Comparison of ENCODE assay signal across 1 cellular context in the genomic region with DNA sequence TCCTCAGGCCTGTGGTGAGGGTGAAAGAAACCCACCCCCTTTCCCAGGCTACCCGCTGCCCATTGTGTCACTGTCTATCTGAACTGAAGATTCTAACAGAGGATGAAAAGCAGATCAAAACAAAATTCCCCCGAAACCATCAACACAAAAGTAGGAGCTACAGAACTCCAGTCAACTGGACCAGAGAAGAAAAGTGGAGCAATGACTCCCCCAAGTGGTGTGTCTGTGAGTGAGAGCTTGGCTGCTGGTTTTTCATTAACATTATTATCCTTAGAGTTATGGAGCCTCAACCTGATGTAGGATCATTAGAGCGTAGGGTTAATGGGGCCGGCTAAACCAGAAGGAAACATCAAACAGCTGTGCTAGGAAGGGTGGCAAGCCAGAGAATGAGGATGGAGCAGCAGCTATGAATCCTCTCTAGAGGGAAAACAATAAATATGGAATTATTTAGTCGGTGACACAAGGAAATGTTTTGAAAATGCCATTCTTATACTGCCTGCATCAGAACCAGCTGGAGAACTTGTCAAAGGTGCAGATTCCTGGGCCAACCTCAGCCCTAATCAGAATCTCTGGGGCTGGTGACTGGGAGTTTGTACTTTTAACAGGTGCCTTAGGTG.
TF ChIP-seq lines count a peak whose summit lies in the region.

No MANE protein-coding gene starts in this region.

TF ChIP-seq in HepG2, 621 proteins besides CTCF, POLR2A, EP300 and RAD21 (continued from another document):
- TF ChIP-seq CBX2 (IDR thresholded peaks at IDR 0.05; ENCODE audit: low read depth, low read length): no peak
- no peak for TF ChIP-seq CBX2 (CRISPR knock-in tag; IDR thresholded peaks at IDR 0.05; ENCODE audit: low read depth)
- no peak for TF ChIP-seq SRSF4 (IDR thresholded peaks at IDR 0.05; ENCODE audit: low read depth, low read length, poor library complexity, severe bottlenecking)
- TF ChIP-seq ZNF607 (CRISPR knock-in tag; IDR thresholded peaks at IDR 0.05; ENCODE audit: borderline replicate concordance): no peak
- TF ChIP-seq, protein P1, sequence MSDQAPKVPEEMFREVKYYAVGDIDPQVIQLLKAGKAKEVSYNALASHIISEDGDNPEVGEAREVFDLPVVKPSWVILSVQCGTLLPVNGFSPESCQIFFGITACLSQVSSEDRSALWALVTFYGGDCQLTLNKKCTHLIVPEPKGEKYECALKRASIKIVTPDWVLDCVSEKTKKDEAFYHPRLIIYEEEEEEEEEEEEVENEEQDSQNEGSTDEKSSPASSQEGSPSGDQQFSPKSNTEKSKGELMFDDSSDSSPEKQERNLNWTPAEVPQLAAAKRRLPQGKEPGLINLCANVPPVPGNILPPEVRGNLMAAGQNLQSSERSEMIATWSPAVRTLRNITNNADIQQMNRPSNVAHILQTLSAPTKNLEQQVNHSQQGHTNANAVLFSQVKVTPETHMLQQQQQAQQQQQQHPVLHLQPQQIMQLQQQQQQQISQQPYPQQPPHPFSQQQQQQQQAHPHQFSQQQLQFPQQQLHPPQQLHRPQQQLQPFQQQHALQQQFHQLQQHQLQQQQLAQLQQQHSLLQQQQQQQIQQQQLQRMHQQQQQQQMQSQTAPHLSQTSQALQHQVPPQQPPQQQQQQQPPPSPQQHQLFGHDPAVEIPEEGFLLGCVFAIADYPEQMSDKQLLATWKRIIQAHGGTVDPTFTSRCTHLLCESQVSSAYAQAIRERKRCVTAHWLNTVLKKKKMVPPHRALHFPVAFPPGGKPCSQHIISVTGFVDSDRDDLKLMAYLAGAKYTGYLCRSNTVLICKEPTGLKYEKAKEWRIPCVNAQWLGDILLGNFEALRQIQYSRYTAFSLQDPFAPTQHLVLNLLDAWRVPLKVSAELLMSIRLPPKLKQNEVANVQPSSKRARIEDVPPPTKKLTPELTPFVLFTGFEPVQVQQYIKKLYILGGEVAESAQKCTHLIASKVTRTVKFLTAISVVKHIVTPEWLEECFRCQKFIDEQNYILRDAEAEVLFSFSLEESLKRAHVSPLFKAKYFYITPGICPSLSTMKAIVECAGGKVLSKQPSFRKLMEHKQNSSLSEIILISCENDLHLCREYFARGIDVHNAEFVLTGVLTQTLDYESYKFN (CRISPR knock-in tag; conservative IDR thresholded peaks at IDR 0.05): no peak
- TF ChIP-seq GZF1 (CRISPR knock-in tag; IDR thresholded peaks at IDR 0.05): no peak
- TF ChIP-seq PRPF4 (IDR thresholded peaks at IDR 0.05; ENCODE audit: low read depth, low read length, poor library complexity, severe bottlenecking): no peak
- no peak for TF ChIP-seq ZNF530 (CRISPR knock-in tag; IDR thresholded peaks at IDR 0.05; ENCODE audit: low read depth)
- no peak for TF ChIP-seq CSRNP2 (CRISPR knock-in tag; conservative IDR thresholded peaks at IDR 0.05; ENCODE audit: low read depth)
- TF ChIP-seq ZNF326 (CRISPR knock-in tag; IDR thresholded peaks at IDR 0.05; ENCODE audit: borderline replicate concordance): no peak
- TF ChIP-seq ZGPAT (CRISPR knock-in tag; IDR thresholded peaks at IDR 0.05): no peak
- TF ChIP-seq CEBPB (IDR thresholded peaks at IDR 0.05; ENCODE audit: borderline replicate concordance, low read depth, low read length): no peak
- no peak for TF ChIP-seq RNF219 (CRISPR knock-in tag; IDR thresholded peaks at IDR 0.05)
- TF ChIP-seq MAFF (IDR thresholded peaks at IDR 0.05; ENCODE audit: low read depth, low read length): no peak
- TF ChIP-seq, protein P2, sequence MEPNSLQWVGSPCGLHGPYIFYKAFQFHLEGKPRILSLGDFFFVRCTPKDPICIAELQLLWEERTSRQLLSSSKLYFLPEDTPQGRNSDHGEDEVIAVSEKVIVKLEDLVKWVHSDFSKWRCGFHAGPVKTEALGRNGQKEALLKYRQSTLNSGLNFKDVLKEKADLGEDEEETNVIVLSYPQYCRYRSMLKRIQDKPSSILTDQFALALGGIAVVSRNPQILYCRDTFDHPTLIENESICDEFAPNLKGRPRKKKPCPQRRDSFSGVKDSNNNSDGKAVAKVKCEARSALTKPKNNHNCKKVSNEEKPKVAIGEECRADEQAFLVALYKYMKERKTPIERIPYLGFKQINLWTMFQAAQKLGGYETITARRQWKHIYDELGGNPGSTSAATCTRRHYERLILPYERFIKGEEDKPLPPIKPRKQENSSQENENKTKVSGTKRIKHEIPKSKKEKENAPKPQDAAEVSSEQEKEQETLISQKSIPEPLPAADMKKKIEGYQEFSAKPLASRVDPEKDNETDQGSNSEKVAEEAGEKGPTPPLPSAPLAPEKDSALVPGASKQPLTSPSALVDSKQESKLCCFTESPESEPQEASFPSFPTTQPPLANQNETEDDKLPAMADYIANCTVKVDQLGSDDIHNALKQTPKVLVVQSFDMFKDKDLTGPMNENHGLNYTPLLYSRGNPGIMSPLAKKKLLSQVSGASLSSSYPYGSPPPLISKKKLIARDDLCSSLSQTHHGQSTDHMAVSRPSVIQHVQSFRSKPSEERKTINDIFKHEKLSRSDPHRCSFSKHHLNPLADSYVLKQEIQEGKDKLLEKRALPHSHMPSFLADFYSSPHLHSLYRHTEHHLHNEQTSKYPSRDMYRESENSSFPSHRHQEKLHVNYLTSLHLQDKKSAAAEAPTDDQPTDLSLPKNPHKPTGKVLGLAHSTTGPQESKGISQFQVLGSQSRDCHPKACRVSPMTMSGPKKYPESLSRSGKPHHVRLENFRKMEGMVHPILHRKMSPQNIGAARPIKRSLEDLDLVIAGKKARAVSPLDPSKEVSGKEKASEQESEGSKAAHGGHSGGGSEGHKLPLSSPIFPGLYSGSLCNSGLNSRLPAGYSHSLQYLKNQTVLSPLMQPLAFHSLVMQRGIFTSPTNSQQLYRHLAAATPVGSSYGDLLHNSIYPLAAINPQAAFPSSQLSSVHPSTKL (CRISPR knock-in tag; IDR thresholded peaks at IDR 0.05): peak; percentile 35; the same call in 1 of the 2 replicates
- 0 out of 2 replicates have a peak, but pooled peaks have one; percentile 16 for TF ChIP-seq ARID3A (IDR thresholded peaks at IDR 0.05; ENCODE audit: low read depth, low read length)
